ENCODE assay signal across 11 cellular contexts in genomic region chr9:16064701-16065230, GRCh38.
"Had no signal": no experiment of that assay in that cellular context is flagged by ENCODE, and none has a peak within 500 bp of the region (broad histone marks: within the 10 kb centered on the region; RNA-seq: fewer than 3 reads in every experiment).

No MANE protein-coding gene starts in this region.

- ATAC-seq: left colon had no signal

- DNase-seq: activated B cell treated with CpG ODN at 0.5 μM for 24 hours; activated CD4-positive, alpha-beta memory T cell treated with anti-CD3 and anti-CD28 coated beads for 36 hours; activated CD4-positive, alpha-beta T cell treated with anti-CD3 and anti-CD28 coated beads for 4 hours; activated T-cell treated with anti-CD3 and anti-CD28 coated beads for 4 hours; effector CD4-positive, alpha-beta T cell; left colon; midbrain; posterior cingulate gyrus; stimulated activated CD8-positive, alpha-beta memory T cell treated with anti-CD3 and anti-CD28 coated beads, Interleukin-4, amount 100 ng/mL, for 48 hours; stimulated activated naive CD4-positive, alpha-beta T cell; thyroid gland had no signal
